Comparison of ENCODE assay signal across 18 cellular contexts in genomic region chr9:134537891-134538520, GRCh38.
DNase-seq lines count a peak whose midpoint lies in the region; ATAC-seq, FAIRE-seq and TF ChIP-seq lines count a peak whose summit lies in the region.
"Had no signal": no experiment of that assay in that cellular context is flagged by ENCODE, and none has a peak within 500 bp of the region (broad histone marks: within the 10 kb centered on the region; RNA-seq: fewer than 3 reads in every experiment).

No MANE protein-coding gene starts in this region.

- H3K4me3 ChIP-seq in astrocyte (ENCODE audit: insufficient read depth, low read depth, low read length) (no peak overlapping the region), urinary bladder (ENCODE audit: low read depth, low read length) (no peak overlapping the region)
- H3K4me3 ChIP-seq: dorsolateral prefrontal cortex had no signal

- no peaks in the 10 kb centered on the region for H3K9me3 ChIP-seq in astrocyte (ENCODE audit: insufficient read depth, low read depth, low read length)
- H3K9me3 ChIP-seq: neutrophil had no signal

- no peak overlapping the region for H3K4me3 Mint-ChIP-seq in astrocyte (ENCODE audit: unreplicated experiment)
- H3K4me3 Mint-ChIP-seq in nephron progenitor cell = no peak overlapping the region
- H3K4me3 Mint-ChIP-seq: activated naive CD4-positive, alpha-beta T cell treated with anti-CD3 and anti-CD28 coated beads, Interleukin-2, amount 10 ng/mL, durations not matched to agents 7 days and 5 days; memory B cell had no signal

- DNase-seq in astrocyte (ENCODE audit: low read depth) (no peak), Right ventricle myocardium superior (peak; percentile 70), nephron progenitor cell (no peak), medulla oblongata (ENCODE audit: extremely low spot score) (no peak), HK-2 (ENCODE audit: unreplicated experiment) (no peak)
- no peak for DNase-seq in activated CD4-positive, CD25-positive, alpha-beta regulatory T cell (lab: John Stamatoyannopoulos, UW)
- DNase-seq: activated CD4-positive, alpha-beta T cell treated with anti-CD3 and anti-CD28 coated beads, Interleukin-2, amount 50 U/mL, for 4 hours; activated naive CD4-positive, alpha-beta T cell treated with anti-CD3 and anti-CD28 coated beads, Interleukin-2, amount 10 ng/mL, durations not matched to agents 7 days and 5 days; dorsolateral prefrontal cortex; Karpas-422; NCI-H1092 treated with DMSO at 0.1 percent for 48 hours; NCI-H2081 treated with DMSO at 0.1 percent for 48 hours; NCI-H510A treated with DMSO at 0.1 percent for 48 hours; stimulated activated CD4-positive, alpha-beta T cell treated with anti-CD3 and anti-CD28 coated beads, Interleukin-1b, Interleukin-23, amount 100 ng/mL, for 48 hours had no signal

- no peaks in the 10 kb centered on the region for H3K27me3 ChIP-seq in astrocyte (ENCODE audit: insufficient read depth, low read length)

- FAIRE-seq in astrocyte (lab: Jason Lieb, UNC) = no peak
- FAIRE-seq: D721Med had no signal

- 55% methylated on average over 20 of the region's 20 CpGs for whole genome bisulfite sequencing in urinary bladder

- H3K79me2 ChIP-seq in astrocyte (ENCODE audit: insufficient read depth, low read length) = no peaks in the 10 kb centered on the region

- H3K27ac Mint-ChIP-seq in astrocyte (ENCODE audit: unreplicated experiment) (peak overlapping the region; percentile 88), nephron progenitor cell (peak overlapping the region; percentile 22)
- H3K27ac Mint-ChIP-seq: activated naive CD4-positive, alpha-beta T cell treated with anti-CD3 and anti-CD28 coated beads, Interleukin-2, amount 10 ng/mL, durations not matched to agents 7 days and 5 days; memory B cell had no signal

- intact Hi-C loops in Right ventricle myocardium superior (cut with DNase I) = no loop called here

- peak; percentile 72 for ATAC-seq in Right ventricle myocardium superior (ENCODE audit: poor library complexity)

- no peak overlapping the region for H3K4me2 ChIP-seq in astrocyte (ENCODE audit: low read length)

- no peak for TF ChIP-seq CTCF in astrocyte (IDR thresholded peaks at IDR 0.05; ENCODE audit: insufficient read depth, low read depth, low read length)
- no peak for TF ChIP-seq CTCF in nephron progenitor cell (IDR thresholded peaks at IDR 0.05)

- H3K4me1 ChIP-seq in astrocyte (ENCODE audit: insufficient read depth, low read length) (peaks cover 39% of the 10 kb centered on the region), urinary bladder (ENCODE audit: insufficient read depth) (no peaks in the 10 kb centered on the region)

- H3K4me1 Mint-ChIP-seq in astrocyte (ENCODE audit: low read depth, unreplicated experiment) (peaks cover 32% of the 10 kb centered on the region), nephron progenitor cell (peaks cover 12% of the 10 kb centered on the region)
- H3K4me1 Mint-ChIP-seq: activated naive CD4-positive, alpha-beta T cell treated with anti-CD3 and anti-CD28 coated beads, Interleukin-2, amount 10 ng/mL, durations not matched to agents 7 days and 5 days; memory B cell had no signal

- H3K27ac ChIP-seq in astrocyte (ENCODE audit: low read depth, low read length) (no peak overlapping the region), urinary bladder (ENCODE audit: low read depth) (peak overlapping the region; percentile 46)
- H3K27ac ChIP-seq: dorsolateral prefrontal cortex, neutrophil had no signal

- H3K27me3 Mint-ChIP-seq in astrocyte (ENCODE audit: low read depth, unreplicated experiment) (no peaks in the 10 kb centered on the region), nephron progenitor cell (ENCODE audit: low read depth, poor library complexity) (peaks cover 21% of the 10 kb centered on the region)
- H3K27me3 Mint-ChIP-seq: activated naive CD4-positive, alpha-beta T cell treated with anti-CD3 and anti-CD28 coated beads, Interleukin-2, amount 10 ng/mL, durations not matched to agents 7 days and 5 days had no signal

- no peak overlapping the region for H3K9ac ChIP-seq in astrocyte (ENCODE audit: low read length)

- H2AFZ ChIP-seq in astrocyte (ENCODE audit: low read depth, low read length) = peak overlapping the region; percentile 23

- H4K20me1 ChIP-seq in astrocyte (ENCODE audit: insufficient read depth, low read length) = no peaks in the 10 kb centered on the region

- H3K36me3 Mint-ChIP-seq in astrocyte (ENCODE audit: low read depth, unreplicated experiment) (peaks cover 1% of the 10 kb centered on the region), nephron progenitor cell (ENCODE audit: low read depth) (no peaks in the 10 kb centered on the region)
- H3K36me3 Mint-ChIP-seq: activated naive CD4-positive, alpha-beta T cell treated with anti-CD3 and anti-CD28 coated beads, Interleukin-2, amount 10 ng/mL, durations not matched to agents 7 days and 5 days; memory B cell had no signal

- H3K9me3 Mint-ChIP-seq in astrocyte (ENCODE audit: unreplicated experiment) (peaks cover 6% of the 10 kb centered on the region), nephron progenitor cell (peaks cover 24% of the 10 kb centered on the region)
- H3K9me3 Mint-ChIP-seq: activated naive CD4-positive, alpha-beta T cell treated with anti-CD3 and anti-CD28 coated beads, Interleukin-2, amount 10 ng/mL, durations not matched to agents 7 days and 5 days had no signal

- H3K36me3 ChIP-seq in astrocyte (ENCODE audit: insufficient read depth, low read length) (no peaks in the 10 kb centered on the region), urinary bladder (ENCODE audit: insufficient read depth) (no peaks in the 10 kb centered on the region)
- H3K36me3 ChIP-seq: neutrophil had no signal
